ENCODE assay signal across 10 cellular contexts in genomic region chr13:35927554-35927953, GRCh38.
DNase-seq lines count a peak whose midpoint lies in the region; ATAC-seq and TF ChIP-seq lines count a peak whose summit lies in the region.
"Had no signal": no experiment of that assay in that cellular context is flagged by ENCODE, and none has a peak within 500 bp of the region (broad histone marks: within the 10 kb centered on the region; RNA-seq: fewer than 3 reads in every experiment).

No MANE protein-coding gene starts in this region.

- H3K4me3 ChIP-seq in hepatocyte (no peak overlapping the region), suprapubic skin (no peak overlapping the region)

- H3K27me3 ChIP-seq in hepatocyte (no peaks in the 10 kb centered on the region), suprapubic skin (no peaks in the 10 kb centered on the region)

- no peaks in the 10 kb centered on the region for H3K27me3 Mint-ChIP-seq in T-helper 2 cell treated with Interferon-gamma antibody and Interleukin-4, amounts not matched to agents 5 μg/mL and 100 μg/mL, for 36 hours (ENCODE audit: low read depth)

- H4K20me1 ChIP-seq in hepatocyte (ENCODE audit: insufficient read depth, poor library complexity, severe bottlenecking): no peaks in the 10 kb centered on the region

- 60% methylated on average over 3 of the region's 3 CpGs for WGBS in hepatocyte (ENCODE audit: low lambda C conversion rate, missing lambda C conversion rate)
- 60% methylated on average over 2 of the region's 3 CpGs for WGBS in suprapubic skin

- ATAC-seq in GM18909 (IDR thresholded peaks at IDR 0.05; ENCODE audit: poor library complexity, unreplicated experiment): no peak

- no peak overlapping the region for H2AFZ ChIP-seq in hepatocyte

- H3K4me1 Mint-ChIP-seq in T-helper 2 cell treated with Interferon-gamma antibody and Interleukin-4, amounts not matched to agents 5 μg/mL and 100 μg/mL, for 36 hours (ENCODE audit: low read depth): no peaks in the 10 kb centered on the region

- H3K9me2 ChIP-seq in hepatocyte (replicated peaks; ENCODE audit: insufficient read depth): no peaks in the 10 kb centered on the region

- DNase-seq in HK-2 (ENCODE audit: unreplicated experiment) (peak; percentile 72), astrocyte of the hippocampus (ENCODE audit: low read depth, low spot score) (peak; percentile 63), hepatocyte (ENCODE audit: low spot score) (peak; percentile 67), suprapubic skin (ENCODE audit: low spot score in 2 of 2) (no peak), inferior parietal cortex (ENCODE audit: extremely low spot score) (no peak)
- DNase-seq in central memory CD4-positive, alpha-beta T cell: no peak
- DNase-seq in T-helper 2 cell treated with Interferon-gamma antibody and Interleukin-4, amounts not matched to agents 5 μg/mL and 100 μg/mL, for 36 hours (ENCODE audit: low spot score): no peak
- DNase-seq: effector CD4-positive, alpha-beta T cell; stimulated activated CD4-positive, alpha-beta T cell treated with anti-CD3 and anti-CD28 coated beads, Interleukin-2, amount 100 ng/mL, for 48 hours had no signal

- H3K4me1 ChIP-seq in hepatocyte (ENCODE audit: insufficient read depth): peaks cover 7% of the 10 kb centered on the region
- H3K4me1 ChIP-seq in suprapubic skin: no peaks in the 10 kb centered on the region

- H3K4me2 ChIP-seq in hepatocyte: no peak overlapping the region

- no peak for TF ChIP-seq EP300 in suprapubic skin (IDR thresholded peaks at IDR 0.05)

- TF ChIP-seq POLR2A in suprapubic skin (IDR thresholded peaks at IDR 0.05): no peak

- H3K79me2 ChIP-seq in hepatocyte: no peaks in the 10 kb centered on the region

- no peaks in the 10 kb centered on the region for H3K36me3 Mint-ChIP-seq in T-helper 2 cell treated with Interferon-gamma antibody and Interleukin-4, amounts not matched to agents 5 μg/mL and 100 μg/mL, for 36 hours (ENCODE audit: low read depth)

- H3K4me3 Mint-ChIP-seq in T-helper 2 cell treated with Interferon-gamma antibody and Interleukin-4, amounts not matched to agents 5 μg/mL and 100 μg/mL, for 36 hours: no peak overlapping the region

- H3K9me3 Mint-ChIP-seq in T-helper 2 cell treated with Interferon-gamma antibody and Interleukin-4, amounts not matched to agents 5 μg/mL and 100 μg/mL, for 36 hours: peaks cover 8% of the 10 kb centered on the region

- no peak overlapping the region for H3K27ac Mint-ChIP-seq in T-helper 2 cell treated with Interferon-gamma antibody and Interleukin-4, amounts not matched to agents 5 μg/mL and 100 μg/mL, for 36 hours

- TF ChIP-seq CTCF in hepatocyte (IDR thresholded peaks at IDR 0.05; ENCODE audit: poor library complexity): no peak
- no peak for TF ChIP-seq CTCF in suprapubic skin (IDR thresholded peaks at IDR 0.05)

- H3K36me3 ChIP-seq in hepatocyte (replicated peaks; ENCODE audit: insufficient read depth, low read depth) (no peaks in the 10 kb centered on the region), suprapubic skin (no peaks in the 10 kb centered on the region)

- H3K27ac ChIP-seq in hepatocyte: peak overlapping the region; percentile 81
- H3K27ac ChIP-seq in suprapubic skin: peak overlapping the region; percentile 36

- no peaks in the 10 kb centered on the region for H3K9me3 ChIP-seq in hepatocyte (ENCODE audit: low read depth)
- no peaks in the 10 kb centered on the region for H3K9me3 ChIP-seq in suprapubic skin

Comparison
In these comparisons a context has a peak if more than half of its experiments do, and no peak if none do; other contexts are left out.
1. DNase-seq: peak in HK-2 (single experiment), astrocyte of the hippocampus (single experiment) and hepatocyte (single experiment); none in suprapubic skin (0 of 2), central memory CD4-positive, alpha-beta T cell (single experiment), inferior parietal cortex (single experiment) and T-helper 2 cell treated with Interferon-gamma antibody and Interleukin-4, amounts not matched to agents 5 μg/mL and 100 μg/mL, for 36 hours (single experiment).